27 cellular contexts compared by ENCODE assay signal in genomic region chr15:26376243-26376642, GRCh38.
"Had no signal": no experiment of that assay in that cellular context is flagged by ENCODE, and none has a peak within 500 bp of the region (broad histone marks: within the 10 kb centered on the region; RNA-seq: fewer than 3 reads in every experiment).

No MANE protein-coding gene starts in this region.

- H3K4me1 ChIP-seq: SJCRH30 had no signal

- ATAC-seq: activated T-helper 17 cell treated with anti-CD3 and anti-CD28 coated beads, Interleukin-2, amount 50 U/mL, for 72 hours; Panc1 had no signal

- H3K27me3 ChIP-seq: SJCRH30 had no signal

- H3K4me3 ChIP-seq: SJCRH30 had no signal

- H3K9me3 ChIP-seq: SJCRH30, SK-N-SH had no signal

- H3K36me3 ChIP-seq: SJCRH30 had no signal

- DNase-seq: activated CD4-positive, alpha-beta memory T cell treated with anti-CD3 and anti-CD28 coated beads, Interleukin-2, amount 10 ng/mL, durations not matched to agents 7 days and 5 days; activated CD4-positive, alpha-beta T cell treated with anti-CD3 and anti-CD28 coated beads, Interleukin-2, amount 50 U/mL, for 1 hour; activated CD4-positive, CD25-positive, alpha-beta regulatory T cell; activated gamma-delta T cell treated with Interleukin-2 at 50 U/mL for 16 hours; activated naive CD4-positive, alpha-beta T cell treated with anti-CD3 and anti-CD28 coated beads, Interleukin-2, amount 10 ng/mL, durations not matched to agents 7 days and 5 days; activated naive CD8-positive, alpha-beta T cell treated with anti-CD3 and anti-CD28 coated beads for 36 hours; activated T-cell treated with anti-CD3 and anti-CD28 coated beads for 4 hours; activated T-cell treated with anti-CD3 and anti-CD28 coated beads, Interleukin-2, amount 50 U/mL, for 48 hours; caudate nucleus; NCI-H1092; NCI-H1417; NCI-H1930; NCI-H2171; NCI-H2227 treated with DMSO at 0.1 percent for 48 hours; NCI-H446 treated with DMSO at 0.1 percent for 48 hours; NCI-H524 treated with DMSO at 0.1 percent for 48 hours; NCI-H774; NK-92 treated with Interleukin-12 subunit alpha and Interleukin-12 subunit beta, amount 100 ng/mL, for 24 hours; OCI-M1; Right ventricle myocardium superior; SJCRH30; SK-N-SH; T-helper 1 cell had no signal

- H3K27ac ChIP-seq: RWPE1, SJCRH30, VCaP had no signal
